In the genomic region with DNA sequence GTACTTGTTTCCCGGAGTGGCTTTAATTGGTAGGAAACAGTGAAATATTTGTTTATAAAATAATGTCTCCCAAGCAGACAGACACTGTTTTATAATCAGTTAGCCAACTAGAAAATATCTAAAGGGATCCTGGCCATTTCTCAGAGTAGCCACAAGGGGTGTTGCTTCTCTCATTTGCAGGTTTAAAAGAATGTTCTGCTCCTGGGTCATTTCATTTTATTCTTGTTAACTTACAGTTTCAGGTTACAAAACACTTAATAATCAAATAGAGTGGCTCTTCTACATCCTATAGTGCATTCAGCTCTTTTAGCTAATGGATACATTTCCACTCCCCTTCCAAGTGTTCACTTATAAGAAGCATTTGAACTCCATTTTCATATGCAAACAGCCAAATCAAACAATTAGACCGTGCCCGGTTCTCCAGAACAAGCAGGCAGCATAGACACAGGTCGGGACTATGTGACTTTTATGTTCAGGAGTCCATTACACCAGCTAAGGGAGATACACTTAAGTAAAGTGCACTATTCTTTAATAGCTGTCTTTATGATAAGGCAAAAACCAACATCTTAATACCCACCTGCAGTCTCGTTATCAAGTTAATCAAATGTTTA, we compare ENCODE assay signal across 10 cellular contexts.
DNase-seq lines count a peak whose midpoint lies in the region; ATAC-seq, FAIRE-seq and TF ChIP-seq lines count a peak whose summit lies in the region.
"Had no signal": no experiment of that assay in that cellular context is flagged by ENCODE, and none has a peak within 500 bp of the region (broad histone marks: within the 10 kb centered on the region; RNA-seq: fewer than 3 reads in every experiment).

No MANE protein-coding gene starts in this region.

- no peak for TF ChIP-seq EP300 in GM12878 (IDR thresholded peaks at IDR 0.05; ENCODE audit: borderline replicate concordance in 1 of 2, control insufficient read depth in 1 of 2, low read depth in 2 of 2, low read length in 2 of 2)

- H3K9ac ChIP-seq in DND-41 (ENCODE audit: low read depth, low read length) (no peak overlapping the region), GM12878 (ENCODE audit: control insufficient read depth, insufficient read depth, low read length) (no peak overlapping the region)

- no peak for TF ChIP-seq POLR2A in GM12878 (IDR thresholded peaks at IDR 0.05; ENCODE audit: low read depth, low read length)

- H2AFZ ChIP-seq in DND-41 (ENCODE audit: low read depth, low read length) (no peak overlapping the region), GM12878 (ENCODE audit: control insufficient read depth, low read depth, low read length) (no peak overlapping the region)

- H3K4me2 ChIP-seq in DND-41 (ENCODE audit: insufficient read depth, low read length) (no peak overlapping the region), GM12878 (ENCODE audit: control insufficient read depth, insufficient read depth) (no peak overlapping the region)

- TF ChIP-seq CTCF in DND-41 (IDR thresholded peaks at IDR 0.05; ENCODE audit: borderline replicate concordance, extremely low read depth, low read length, poor library complexity, severe bottlenecking): peak; percentile 23
- TF ChIP-seq CTCF in GM12878 (IDR thresholded peaks at IDR 0.05 in 2 of 3, conservative IDR thresholded peaks at IDR 0.05 in 1 of 3; ENCODE audit: control insufficient read depth in 2 of 3, extremely low read depth in 1 of 3, insufficient read depth in 1 of 3, low read depth in 3 of 3, low read length in 3 of 3): peak; percentile 27 to 57 (median 40); a peak in 5 of 6 replicates
- peak; percentile 21 for TF ChIP-seq CTCF in mucosa of descending colon (IDR thresholded peaks at IDR 0.05)

- no peaks in the 10 kb centered on the region for H3K9me3 Mint-ChIP-seq in activated CD4-positive, alpha-beta T cell treated with anti-CD3 and anti-CD28 coated beads, Interleukin-2, amount 10 ng/mL, durations not matched to agents 7 days and 5 days

- WGBS in GM12878 (ENCODE audit: insufficient coverage, insufficient replicate concordance, low lambda C conversion rate, missing lambda C conversion rate): 15% methylated on average over 5 of the region's 5 CpGs

- intact Hi-C loops in GM12878 (cut with micrococcal nuclease; ENCODE audit: unreplicated experiment) (no loop called here), mucosa of descending colon (cut with DNase I, micrococcal nuclease) (no loop called here)

- H3K36me3 ChIP-seq in DND-41 (ENCODE audit: insufficient read depth, low read length): no peaks in the 10 kb centered on the region
- no peaks in the 10 kb centered on the region for H3K36me3 ChIP-seq in GM12878 (ENCODE audit: control insufficient read depth in 2 of 2, insufficient read depth in 2 of 2, low read length in 1 of 2)
- no peaks in the 10 kb centered on the region for H3K36me3 ChIP-seq in mucosa of descending colon (ENCODE audit: low read depth)
- H3K36me3 ChIP-seq: pancreas had no signal

- H3K4me1 ChIP-seq in DND-41 (ENCODE audit: insufficient read depth, low read length) (no peaks in the 10 kb centered on the region), GM12878 (ENCODE audit: control insufficient read depth, insufficient read depth, low read length) (no peaks in the 10 kb centered on the region), mucosa of descending colon (ENCODE audit: low read depth) (no peaks in the 10 kb centered on the region)
- H3K4me1 ChIP-seq: pancreas had no signal

- no TSS peak for BruUV-seq in GM12878 (replicated peaks; lab: Mats Ljungman, UMichigan)

- no peaks in the 10 kb centered on the region for H4K20me1 ChIP-seq in DND-41 (ENCODE audit: insufficient read depth, low read length)
- no peaks in the 10 kb centered on the region for H4K20me1 ChIP-seq in GM12878 (ENCODE audit: control insufficient read depth, insufficient read depth)

- no peaks in the 10 kb centered on the region for H3K4me1 Mint-ChIP-seq in activated CD4-positive, alpha-beta T cell treated with anti-CD3 and anti-CD28 coated beads, Interleukin-2, amount 10 ng/mL, durations not matched to agents 7 days and 5 days

- no peak overlapping the region for H3K27ac ChIP-seq in DND-41 (ENCODE audit: low read length)
- H3K27ac ChIP-seq in GM12878 (ENCODE audit: control insufficient read depth, insufficient read depth): no peak overlapping the region
- H3K27ac ChIP-seq: pancreas had no signal

- no peak for FAIRE-seq in GM12878 (lab: Jason Lieb, UNC)
- FAIRE-seq: pancreas had no signal

- DNase-seq in DND-41 (no peak), NCI-H1105 (lab: John Stamatoyannopoulos, UW) (peak; percentile 86), GM12878 (ENCODE audit: low read depth, low spot score) (no peak), mucosa of descending colon (no peak)
- DNase-seq in activated CD4-positive, alpha-beta T cell treated with anti-CD3 and anti-CD28 coated beads, Interleukin-2, amount 10 ng/mL, durations not matched to agents 7 days and 5 days: no peak
- DNase-seq in activated CD4-positive, alpha-beta T cell treated with anti-CD3 and anti-CD28 coated beads, Interleukin-2, amount 50 U/mL, for 4 hours: no peak
- DNase-seq: aorta, pancreas had no signal

- POLR2A ChIA-PET in GM12878 (lab: Charles Lee): interaction anchor here (0.7 to 1.4 kb wide), 2 partner anchors 16 to 480 kb away, joined by 3 to 4 read pairs; no protein-coding TSS in a partner anchor
- POLR2A ChIA-PET in activated CD4-positive, alpha-beta T cell treated with anti-CD3 and anti-CD28 coated beads, Interleukin-2, amount 10 ng/mL, durations not matched to agents 7 days and 5 days (lab: Charles Lee): no interaction called here

- RAD21 ChIA-PET in GM12878 (lab: Charles Lee; ENCODE audit: unreplicated experiment): no interaction called here

- CTCF ChIA-PET in GM12878 (lab: Yijun Ruan, JAX): interaction anchor here (0.5 to 3.0 kb wide), 6 partner anchors 9 to 544 kb away, joined by 3 to 15 read pairs (median 3); a partner anchor contains a TSS
- CTCF ChIA-PET in activated CD4-positive, alpha-beta T cell treated with anti-CD3 and anti-CD28 coated beads, Interleukin-2, amount 10 ng/mL, durations not matched to agents 7 days and 5 days (lab: Charles Lee): interaction anchor here (1.1 kb wide), 1 partner anchor 9 kb away, joined by 3 read pairs; no protein-coding TSS in a partner anchor

- H3K79me2 ChIP-seq in DND-41 (ENCODE audit: insufficient read depth, low read length) (no peaks in the 10 kb centered on the region), GM12878 (ENCODE audit: control insufficient read depth, insufficient read depth, low read length) (no peaks in the 10 kb centered on the region)

- H3K9me3 ChIP-seq in DND-41 (ENCODE audit: insufficient read depth, low read length, severe bottlenecking) (no peaks in the 10 kb centered on the region), GM12878 (replicated peaks; ENCODE audit: control insufficient read depth, insufficient read depth, low read length) (no peaks in the 10 kb centered on the region), mucosa of descending colon (no peaks in the 10 kb centered on the region)
- H3K9me3 ChIP-seq: pancreas had no signal

- no peak overlapping the region for H3K4me3 Mint-ChIP-seq in activated CD4-positive, alpha-beta T cell treated with anti-CD3 and anti-CD28 coated beads, Interleukin-2, amount 10 ng/mL, durations not matched to agents 7 days and 5 days

- H3K36me3 Mint-ChIP-seq in activated CD4-positive, alpha-beta T cell treated with anti-CD3 and anti-CD28 coated beads, Interleukin-2, amount 10 ng/mL, durations not matched to agents 7 days and 5 days (ENCODE audit: low read depth): no peaks in the 10 kb centered on the region

- SMC1A ChIA-PET in GM12878 (lab: Charles Lee; ENCODE audit: uncharacterized antibody, unreplicated experiment): interaction anchor here (1.0 to 1.4 kb wide), 6 partner anchors 9 to 715 kb away, joined by 3 to 8 read pairs (median 4); no protein-coding TSS in a partner anchor

- H3K4me3 ChIP-seq in DND-41 (ENCODE audit: low read depth in 1 of 2, low read length in 2 of 2): no peak overlapping the region
- no peak overlapping the region for H3K4me3 ChIP-seq in GM12878
- H3K4me3 ChIP-seq in mucosa of descending colon: no peak overlapping the region
- H3K4me3 ChIP-seq: pancreas had no signal

- ATAC-seq in DND-41 (ENCODE audit: insufficient read depth, low read depth) (no peak), GM12878 (peak; percentile 70), mucosa of descending colon (no peak), GM21723 (IDR thresholded peaks at IDR 0.05; ENCODE audit: unreplicated experiment) (no peak), HG02623 (IDR thresholded peaks at IDR 0.05; ENCODE audit: unreplicated experiment) (no peak)

- TF ChIP-seq RAD21 in GM12878 (IDR thresholded peaks at IDR 0.05; ENCODE audit: insufficient read depth, low read depth, low read length): peak; percentile 17; the same call in 1 of the 2 replicates

- no peak overlapping the region for H3K27ac Mint-ChIP-seq in activated CD4-positive, alpha-beta T cell treated with anti-CD3 and anti-CD28 coated beads, Interleukin-2, amount 10 ng/mL, durations not matched to agents 7 days and 5 days

- peaks cover 13% of the 10 kb centered on the region for H3K27me3 Mint-ChIP-seq in activated CD4-positive, alpha-beta T cell treated with anti-CD3 and anti-CD28 coated beads, Interleukin-2, amount 10 ng/mL, durations not matched to agents 7 days and 5 days

- in situ Hi-C loops in GM12878 (cut with MboI): no loop called here

- H3K27me3 ChIP-seq in DND-41 (ENCODE audit: insufficient read depth, low read length, poor library complexity) (peaks cover 12% of the 10 kb centered on the region), GM12878 (replicated peaks in 1 of 2; ENCODE audit: control insufficient read depth in 2 of 2, insufficient read depth in 2 of 2, low read length in 1 of 2) (0 out of 4 replicates have a peak, but pooled peaks cover 0 to 4% of the 10 kb centered on the region in 2 experiments)
- H3K27me3 ChIP-seq: pancreas had no signal

TF ChIP-seq in GM12878, 131 proteins besides CTCF, POLR2A, EP300 and RAD21 (continues in another document):
- no peak for TF ChIP-seq SREBF1 (IDR thresholded peaks at IDR 0.05; ENCODE audit: low read length)
- TF ChIP-seq BHLHE40 (IDR thresholded peaks at IDR 0.05; ENCODE audit: borderline replicate concordance in 1 of 2, low read depth in 2 of 2, low read length in 1 of 2): no peak
- TF ChIP-seq FOXK2 (IDR thresholded peaks at IDR 0.05): no peak
- TF ChIP-seq MTA3 (IDR thresholded peaks at IDR 0.05; ENCODE audit: borderline replicate concordance, low read length): no peak
